ENCODE assay signal across 1 cellular context in genomic region chr22:50170453-50171318, GRCh38.
A peak's percentile ranks its signal among the peaks of the same experiment; 100 is the strongest.
TF ChIP-seq lines count a peak whose summit lies in the region.

Gene PANX2, plus strand, starts transcription at chr22:50170731. Its CDS starts 0 bp downstream, at chr22:50170731.

TF ChIP-seq in H1, 55 proteins besides CTCF, POLR2A, EP300 and RAD21 (continued from another document):
- TF ChIP-seq SIN3A (conservative IDR thresholded peaks at IDR 0.05 in 1 of 2, IDR thresholded peaks at IDR 0.05 in 1 of 2; ENCODE audit: low read depth in 1 of 2, low read length in 2 of 2) (0 out of 4 replicates have a peak, but pooled peaks of 1 of the 2 experiments have one; percentile 23), SP1 (IDR thresholded peaks at IDR 0.05; ENCODE audit: low read depth, low read length) (no peak), RBBP5 (IDR thresholded peaks at IDR 0.05; ENCODE audit: borderline replicate concordance, low read depth, low read length) (peak; percentile 64; the same call in 1 of the 2 replicates), ZNF274 (IDR thresholded peaks at IDR 0.05; ENCODE audit: borderline replicate concordance, extremely low read depth, low read length) (no peak), SIRT6 (IDR thresholded peaks at IDR 0.05; ENCODE audit: low read length) (no peak), BRCA1 (IDR thresholded peaks at IDR 0.05; ENCODE audit: low read depth, low read length) (no peak), KDM4A (IDR thresholded peaks at IDR 0.05; ENCODE audit: low read depth, low read length, severe bottlenecking) (peak; percentile 88), SAP30 (IDR thresholded peaks at IDR 0.05; ENCODE audit: insufficient read depth, insufficient replicate concordance, low read length) (no peak), CREB1 (IDR thresholded peaks at IDR 0.05) (0 out of 2 replicates have a peak, but pooled peaks have one; percentile 10), RXRA (IDR thresholded peaks at IDR 0.05; ENCODE audit: insufficient read depth, low read depth, low read length) (no peak), EZH2 (IDR thresholded peaks at IDR 0.05; ENCODE audit: low read depth, low read length, severe bottlenecking) (peak; percentile 30), KDM5A (IDR thresholded peaks at IDR 0.05; ENCODE audit: low read length) (no peak), SUZ12 (IDR thresholded peaks at IDR 0.05; ENCODE audit: low read length) (0 out of 2 replicates have a peak, but pooled peaks have one; percentile 24)
- TF ChIP-seq, protein P1, sequence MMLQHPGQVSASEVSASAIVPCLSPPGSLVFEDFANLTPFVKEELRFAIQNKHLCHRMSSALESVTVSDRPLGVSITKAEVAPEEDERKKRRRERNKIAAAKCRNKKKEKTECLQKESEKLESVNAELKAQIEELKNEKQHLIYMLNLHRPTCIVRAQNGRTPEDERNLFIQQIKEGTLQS (IDR thresholded peaks at IDR 0.05; ENCODE audit: insufficient read depth, low read depth, low read length): no peak
- TF ChIP-seq, protein P2, sequence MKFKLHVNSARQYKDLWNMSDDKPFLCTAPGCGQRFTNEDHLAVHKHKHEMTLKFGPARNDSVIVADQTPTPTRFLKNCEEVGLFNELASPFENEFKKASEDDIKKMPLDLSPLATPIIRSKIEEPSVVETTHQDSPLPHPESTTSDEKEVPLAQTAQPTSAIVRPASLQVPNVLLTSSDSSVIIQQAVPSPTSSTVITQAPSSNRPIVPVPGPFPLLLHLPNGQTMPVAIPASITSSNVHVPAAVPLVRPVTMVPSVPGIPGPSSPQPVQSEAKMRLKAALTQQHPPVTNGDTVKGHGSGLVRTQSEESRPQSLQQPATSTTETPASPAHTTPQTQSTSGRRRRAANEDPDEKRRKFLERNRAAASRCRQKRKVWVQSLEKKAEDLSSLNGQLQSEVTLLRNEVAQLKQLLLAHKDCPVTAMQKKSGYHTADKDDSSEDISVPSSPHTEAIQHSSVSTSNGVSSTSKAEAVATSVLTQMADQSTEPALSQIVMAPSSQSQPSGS (IDR thresholded peaks at IDR 0.05; ENCODE audit: low read length): no peak
TF ChIP-seq in H1: peak in this region for 7.
